Comparison of ENCODE assay signal across 18 cellular contexts in the genomic region with DNA sequence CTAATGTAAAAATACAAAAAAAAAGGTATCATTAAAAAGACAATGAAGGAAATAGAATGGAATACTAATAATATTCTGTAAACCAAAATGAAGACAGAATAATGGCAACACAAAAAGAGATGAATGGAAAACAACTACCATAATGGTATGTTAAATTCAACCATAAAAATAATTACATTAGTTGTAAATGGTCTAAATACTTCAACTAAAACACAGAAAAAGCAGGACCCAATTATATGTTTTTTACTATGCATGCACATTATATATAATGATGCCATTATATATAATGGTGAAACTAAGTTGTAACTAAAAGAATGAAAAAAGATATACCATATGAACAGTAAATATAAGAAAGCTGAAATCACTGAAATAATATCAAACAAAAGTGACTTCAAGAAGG.
"Had no signal": no experiment of that assay in that cellular context is flagged by ENCODE, and none has a peak within 500 bp of the region (broad histone marks: within the 10 kb centered on the region; RNA-seq: fewer than 3 reads in every experiment).

No MANE protein-coding gene starts in this region.

- H3K36me3 ChIP-seq: SJCRH30 had no signal

- ATAC-seq: Right ventricle myocardium inferior, SK-N-SH treated with all-trans-retinoic acid at 6 μM for 48 hours had no signal

- DNase-seq: KBM-7, NCI-H1092 treated with DMSO at 0.1 percent for 48 hours, NCI-H1436, NCI-H1694, NCI-H187 treated with DMSO at 0.1 percent for 48 hours, NCI-H2029 treated with DMSO at 0.1 percent for 48 hours, NCI-H2171 treated with DMSO at 0.1 percent for 48 hours, NCI-H345, NCI-H446 treated with DMSO at 0.1 percent for 48 hours, NCI-H510A treated with DMSO at 0.1 percent for 48 hours, NCI-H526 treated with DMSO at 0.1 percent for 48 hours, NCI-H748 treated with DMSO at 0.1 percent for 48 hours, SHP77 treated with DMSO at 0.1 percent for 48 hours, SJCRH30 had no signal

- H3K4me1 ChIP-seq: SJCRH30 had no signal

- H3K27ac ChIP-seq: HL-60, SJCRH30 had no signal

- H3K27me3 ChIP-seq: SJCRH30 had no signal

- H3K4me3 ChIP-seq: SJCRH30 had no signal

- FAIRE-seq: HTR-8/SVneo had no signal
